17 cellular contexts compared by ENCODE assay signal in genomic region chr11:104650234-104650633, GRCh38.
A peak's percentile ranks its signal among the peaks of the same experiment; 100 is the strongest.
DNase-seq lines count a peak whose midpoint lies in the region; TF ChIP-seq lines count a peak whose summit lies in the region.
"Had no signal": no experiment of that assay in that cellular context is flagged by ENCODE, and none has a peak within 500 bp of the region (broad histone marks: within the 10 kb centered on the region; RNA-seq: fewer than 3 reads in every experiment).

No MANE protein-coding gene starts in this region.

- H3K4me1 Mint-ChIP-seq in glutamatergic neuron (ENCODE audit: low read depth, unreplicated experiment): no peaks in the 10 kb centered on the region

- peak; percentile 76 for DNase-seq in DMS53 (lab: John Stamatoyannopoulos, UW)
- DNase-seq in DMS53 treated with DMSO at 0.1 percent for 48 hours (lab: John Stamatoyannopoulos, UW; ENCODE audit: unreplicated experiment): no peak
- DNase-seq in ACHN: peak; percentile 16
- peak; percentile 5 for DNase-seq in NCI-H69 (lab: John Stamatoyannopoulos, UW)
- DNase-seq in glutamatergic neuron: peak; percentile 23
- no peak for DNase-seq in NCI-H1092 (lab: John Stamatoyannopoulos, UW)
- no peak for DNase-seq in cerebellar cortex (ENCODE audit: low spot score)
- DNase-seq in NCI-H146 (lab: John Stamatoyannopoulos, UW): no peak
- DNase-seq: 8988T; foreskin keratinocyte; left colon; midbrain; NCI-H2029; SHP77; stimulated activated CD4-positive, alpha-beta T cell treated with anti-CD3 and anti-CD28 coated beads, Interleukin-4, amount 100 ng/mL, for 1 hour; upper lobe of right lung had no signal

- H3K27ac Mint-ChIP-seq in glutamatergic neuron (ENCODE audit: unreplicated experiment): no peak overlapping the region
- H3K27ac Mint-ChIP-seq: T-cell had no signal

- TF ChIP-seq CTCF in glutamatergic neuron (IDR thresholded peaks at IDR 0.05; ENCODE audit: partially characterized antibody, unreplicated experiment): no peak

- no peak overlapping the region for H3K4me3 Mint-ChIP-seq in glutamatergic neuron (ENCODE audit: unreplicated experiment)
- H3K4me3 Mint-ChIP-seq: T-cell had no signal

- in situ Hi-C loops in ACHN (cut with HindIII; ENCODE audit: low pct_ligation_motif_present, low pct_unique_long_range_greater_than_20kb, low sequenced_read_pairs): no loop called here

- peaks cover 4% of the 10 kb centered on the region for H3K36me3 Mint-ChIP-seq in glutamatergic neuron (ENCODE audit: unreplicated experiment)

- H3K9me3 Mint-ChIP-seq in glutamatergic neuron (ENCODE audit: unreplicated experiment): no peaks in the 10 kb centered on the region

- H3K27me3 Mint-ChIP-seq in glutamatergic neuron (ENCODE audit: unreplicated experiment): no peaks in the 10 kb centered on the region

Comparison
In these comparisons a context has a peak if more than half of its experiments do, and no peak if none do; other contexts are left out.
1. DNase-seq: peak in DMS53 (single experiment), ACHN (single experiment), NCI-H69 (single experiment) and glutamatergic neuron (single experiment); none in DMS53 treated with DMSO at 0.1 percent for 48 hours (single experiment), NCI-H1092 (single experiment), cerebellar cortex (single experiment) and NCI-H146 (single experiment).